Comparison of ENCODE assay signal across 14 cellular contexts in the genomic region with DNA sequence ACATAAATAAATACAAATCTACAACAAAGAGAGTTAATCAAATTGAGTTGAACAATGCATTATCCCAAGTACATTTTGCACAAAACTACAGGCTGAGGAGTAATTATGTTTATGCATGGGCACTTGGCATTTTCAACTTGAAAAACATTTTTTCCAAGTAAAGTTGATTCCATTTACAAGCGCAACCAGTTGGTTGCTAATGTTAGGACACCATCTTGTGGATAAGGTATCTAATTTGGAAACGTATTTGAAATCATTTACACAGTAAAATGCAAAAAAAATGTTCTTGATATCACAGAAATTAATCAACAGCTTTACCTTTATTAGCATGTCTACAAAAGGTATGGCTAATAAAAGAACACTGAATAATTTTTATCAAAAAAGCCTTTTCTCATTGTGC. TPM values are rescaled to one million over a fixed set of nuclear protein-coding genes. Genes with fewer than 3 reads are reported as not detected.
A peak's percentile ranks its signal among the peaks of the same experiment; 100 is the strongest.
DNase-seq lines count a peak whose midpoint lies in the region; ATAC-seq, FAIRE-seq and TF ChIP-seq lines count a peak whose summit lies in the region.
"Had no signal": no experiment of that assay in that cellular context is flagged by ENCODE, and none has a peak within 500 bp of the region (broad histone marks: within the 10 kb centered on the region; RNA-seq: fewer than 3 reads in every experiment).

No MANE protein-coding gene starts in this region.

- DNase-seq in DMS 273 (lab: John Stamatoyannopoulos, UW; ENCODE audit: unreplicated experiment) (peak; percentile 3), DMS 273 treated with DMSO at 0.1 percent for 48 hours (lab: John Stamatoyannopoulos, UW) (no peak), NAMALWA (ENCODE audit: low spot score) (peak; percentile 8), bronchial epithelial cell (ENCODE audit: low read depth) (peak; percentile 6), NCI-H510A treated with DMSO at 0.1 percent for 48 hours (lab: John Stamatoyannopoulos, UW) (no peak)
- DNase-seq in activated naive CD4-positive, alpha-beta T cell treated with Interleukin-2 at 50 U/mL for 16 hours, result no peak
- DNase-seq: activated effector memory CD4-positive, alpha-beta T cell treated with Interleukin-2 at 50 U/mL for 16 hours; immature natural killer cell; nephron progenitor cell; stimulated activated CD4-positive, alpha-beta T cell treated with anti-CD3 and anti-CD28 coated beads, Interleukin-4, amount 100 ng/mL, for 1 hour had no signal

- H2AFZ ChIP-seq in neural cell (ENCODE audit: low read depth, low read length), result no peak overlapping the region

- ATAC-seq in HG03025 (IDR thresholded peaks at IDR 0.05; ENCODE audit: low FRiP score, unreplicated experiment), result no peak

- H3K36me3 ChIP-seq in bronchial epithelial cell (ENCODE audit: control insufficient read depth, insufficient read depth, low read length) (no peaks in the 10 kb centered on the region), neural cell (ENCODE audit: insufficient read depth, low read length) (no peaks in the 10 kb centered on the region)

- H3K9ac ChIP-seq in neural cell (ENCODE audit: low read length), result no peak overlapping the region

- no peak overlapping the region for H3K27ac ChIP-seq in neural cell (ENCODE audit: low read length)

- H3K9me2 ChIP-seq in neural cell (ENCODE audit: insufficient read depth, low read length), result no peaks in the 10 kb centered on the region

- H3K4me2 ChIP-seq in neural cell (ENCODE audit: low read length), result no peak overlapping the region

- no peak for TF ChIP-seq EP300 in neural cell (conservative IDR thresholded peaks at IDR 0.05; ENCODE audit: poor library complexity, severe bottlenecking)

- no peaks in the 10 kb centered on the region for H4K20me1 ChIP-seq in neural cell (ENCODE audit: insufficient read depth)

- H3K27me3 ChIP-seq in bronchial epithelial cell (ENCODE audit: control insufficient read depth, insufficient read depth, low read length) (no peaks in the 10 kb centered on the region), neural cell (ENCODE audit: insufficient read depth, low read depth, low read length) (no peaks in the 10 kb centered on the region)

- no peaks in the 10 kb centered on the region for H3K79me2 ChIP-seq in neural cell (replicated peaks; ENCODE audit: insufficient read depth, low read length)

- H3K9me3 ChIP-seq in neural cell (ENCODE audit: low read length), result no peaks in the 10 kb centered on the region

- H3F3A ChIP-seq in neural cell (ENCODE audit: insufficient read depth, low read length, poor library complexity, severe bottlenecking), result no peaks in the 10 kb centered on the region

- FAIRE-seq in bronchial epithelial cell (lab: Jason Lieb, UNC), result no peak

- H3K4me3 ChIP-seq in bronchial epithelial cell (ENCODE audit: low read depth, low read length) (no peak overlapping the region), neural cell (ENCODE audit: low read length) (no peak overlapping the region)

- TF ChIP-seq CTCF in bronchial epithelial cell (IDR thresholded peaks at IDR 0.05; ENCODE audit: insufficient read depth, low read length, severe bottlenecking), result no peak
- peak; percentile 67 for TF ChIP-seq CTCF in neural cell (IDR thresholded peaks at IDR 0.05; ENCODE audit: poor library complexity, severe bottlenecking)

- TF ChIP-seq RAD21 in neural cell (conservative IDR thresholded peaks at IDR 0.05), result peak; percentile 79

TF ChIP-seq in neural cell, 6 proteins besides CTCF, POLR2A, EP300 and RAD21:
- TF ChIP-seq REST (IDR thresholded peaks at IDR 0.05; ENCODE audit: borderline replicate concordance), result no peak
- peak; percentile 74 for TF ChIP-seq SMC3 (conservative IDR thresholded peaks at IDR 0.05; ENCODE audit: poor library complexity)

RNA-seq across cellular contexts. Expression of gene FTMT, which starts 18.8 kb away (rescaled TPM):
- total RNA-seq in bronchial epithelial cell, result not detected in 2 replicates
- not detected in 2 replicates for polyA plus RNA-seq in neural cell
- not detected in 2 replicates for polyA minus RNA-seq in neural cell
- total RNA-seq: A172 had no signal
- polyA plus RNA-seq: immature natural killer cell, thymus had no signal

Comparison
In these comparisons a context has a peak if more than half of its experiments do, and no peak if none do; other contexts are left out.
1. DNase-seq: peak in DMS 273 (single experiment), NAMALWA (single experiment) and bronchial epithelial cell (single experiment); none in DMS 273 treated with DMSO at 0.1 percent for 48 hours (single experiment), NCI-H510A treated with DMSO at 0.1 percent for 48 hours (single experiment) and activated naive CD4-positive, alpha-beta T cell treated with Interleukin-2 at 50 U/mL for 16 hours (single experiment).